In the genomic region with DNA sequence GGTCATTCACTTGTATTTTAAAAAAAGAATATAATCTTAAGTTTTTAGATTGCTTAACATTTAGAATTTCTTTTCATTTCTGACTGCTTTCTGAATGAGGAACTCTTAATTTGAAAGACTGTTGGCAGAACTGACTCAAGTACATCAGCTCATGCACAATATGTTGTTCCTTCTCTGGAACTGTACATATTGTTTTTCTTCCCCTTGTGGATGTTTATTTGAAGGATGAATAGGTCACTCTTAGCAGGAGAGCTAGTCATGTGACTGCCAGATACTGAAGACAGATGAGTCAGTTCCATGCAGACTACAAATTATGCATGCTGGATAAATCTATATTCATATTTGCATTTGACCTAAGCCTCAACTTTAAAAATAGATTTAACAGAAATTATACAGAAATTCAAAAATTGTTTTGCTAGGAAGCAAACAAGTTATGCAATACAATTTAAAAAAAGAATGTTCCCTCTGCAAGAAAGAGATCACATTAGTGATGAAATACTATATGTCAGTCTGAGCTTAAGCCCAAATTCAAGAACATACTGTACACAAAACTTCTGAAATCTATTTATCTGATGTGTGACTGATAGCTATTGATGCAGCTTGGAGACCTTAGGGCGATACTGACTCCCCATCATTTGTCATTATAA, we compare ENCODE assay signal across 9 cellular contexts.
DNase-seq lines count a peak whose midpoint lies in the region; ATAC-seq, FAIRE-seq and TF ChIP-seq lines count a peak whose summit lies in the region.
"Had no signal": no experiment of that assay in that cellular context is flagged by ENCODE, and none has a peak within 500 bp of the region (broad histone marks: within the 10 kb centered on the region; RNA-seq: fewer than 3 reads in every experiment).

No MANE protein-coding gene starts in this region.

- H3K36me3 Mint-ChIP-seq in neural progenitor cell = no peaks in the 10 kb centered on the region
- no peaks in the 10 kb centered on the region for H3K36me3 Mint-ChIP-seq in naive thymus-derived CD8-positive, alpha-beta T cell
- H3K36me3 Mint-ChIP-seq: naive B cell had no signal

- H3K9me3 ChIP-seq in A673 (ENCODE audit: low read depth, low read length, poor library complexity, severe bottlenecking) = no peaks in the 10 kb centered on the region
- no peaks in the 10 kb centered on the region for H3K9me3 ChIP-seq in mammary epithelial cell (replicated peaks; ENCODE audit: insufficient read depth, low read length)
- H3K9me3 ChIP-seq in HepG2 (ENCODE audit: low read length) = no peaks in the 10 kb centered on the region
- H3K9me3 ChIP-seq in neural progenitor cell (ENCODE audit: low read depth) = no peaks in the 10 kb centered on the region

- peaks cover 8% of the 10 kb centered on the region for H3K4me1 ChIP-seq in A673 (ENCODE audit: insufficient read depth, low read length, poor library complexity, severe bottlenecking)
- H3K4me1 ChIP-seq in mammary epithelial cell (ENCODE audit: insufficient read depth, low read length) = peaks cover 12% of the 10 kb centered on the region
- H3K4me1 ChIP-seq in HepG2 (ENCODE audit: insufficient read depth, low read length) = no peaks in the 10 kb centered on the region
- H3K4me1 ChIP-seq in neural progenitor cell = no peaks in the 10 kb centered on the region

- no peak overlapping the region for H3K27ac ChIP-seq in A673 (ENCODE audit: low read depth, low read length, poor library complexity, severe bottlenecking)
- H3K27ac ChIP-seq in mammary epithelial cell (ENCODE audit: insufficient read depth, low read depth, low read length) = peak overlapping the region; percentile 5
- H3K27ac ChIP-seq in HepG2 (ENCODE audit: extremely low read length, insufficient read depth, low read length) = no peak overlapping the region
- no peak overlapping the region for H3K27ac ChIP-seq in neural progenitor cell

- no peaks in the 10 kb centered on the region for H4K20me1 ChIP-seq in mammary epithelial cell (ENCODE audit: insufficient read depth, low read length)
- H4K20me1 ChIP-seq in HepG2 (ENCODE audit: insufficient read depth, low read length) = no peaks in the 10 kb centered on the region; the same call in 1 of the 2 replicates
- no peaks in the 10 kb centered on the region for H4K20me1 ChIP-seq in neural progenitor cell (ENCODE audit: low read depth)

- FAIRE-seq in HepG2 (lab: Jason Lieb, UNC) = no peak

- POLR2A ChIA-PET in A673 (lab: Charles Lee; ENCODE audit: low non-redundant PET) = no interaction called here
- POLR2A ChIA-PET in HepG2 (lab: Yijun Ruan, JAX) = no interaction called here
- POLR2A ChIA-PET in naive thymus-derived CD8-positive, alpha-beta T cell (lab: Charles Lee) = no interaction called here

- H3K4me2 ChIP-seq in mammary epithelial cell (ENCODE audit: insufficient read depth, low read depth, low read length) = peak overlapping the region; percentile 20
- H3K4me2 ChIP-seq in HepG2 (ENCODE audit: low read depth, low read length) = no peak overlapping the region
- no peak overlapping the region for H3K4me2 ChIP-seq in neural progenitor cell

- no peaks in the 10 kb centered on the region for H3K27me3 Mint-ChIP-seq in neural progenitor cell (ENCODE audit: insufficient read depth, low read depth)
- H3K27me3 Mint-ChIP-seq in naive thymus-derived CD8-positive, alpha-beta T cell = no peaks in the 10 kb centered on the region
- H3K27me3 Mint-ChIP-seq: naive B cell had no signal

- TF ChIP-seq EP300 in HepG2 (IDR thresholded peaks at IDR 0.05; ENCODE audit: low read depth in 2 of 2, low read length in 2 of 2) (no peak), HepG2 (CRISPR knock-in tag; IDR thresholded peaks at IDR 0.05; ENCODE audit: borderline replicate concordance) (no peak)

- in situ Hi-C loops in mammary epithelial cell (cut with MboI; ENCODE audit: low sequenced_read_pairs in 2 of 2) (no loop called here), HepG2 (cut with HindIII; ENCODE audit: extremely low pct_ligation_motif_present, low pct_unique_long_range_greater_than_20kb) (no loop called here)

- peaks cover 7% of the 10 kb centered on the region for H3K4me1 Mint-ChIP-seq in neural progenitor cell
- H3K4me1 Mint-ChIP-seq in naive thymus-derived CD8-positive, alpha-beta T cell = no peaks in the 10 kb centered on the region
- H3K4me1 Mint-ChIP-seq: naive B cell had no signal

- H3K36me3 ChIP-seq in A673 (ENCODE audit: insufficient read depth, low read length, poor library complexity, severe bottlenecking) (no peaks in the 10 kb centered on the region), mammary epithelial cell (ENCODE audit: insufficient read depth, low read length) (no peaks in the 10 kb centered on the region), HepG2 (replicated peaks in 1 of 2; ENCODE audit: control insufficient read depth in 1 of 2, insufficient read depth in 2 of 2, low read length in 2 of 2) (no peaks in the 10 kb centered on the region), neural progenitor cell (no peaks in the 10 kb centered on the region)

- ATAC-seq in HepG2 = no peak
- ATAC-seq in GM21447 (IDR thresholded peaks at IDR 0.05; ENCODE audit: unreplicated experiment) = no peak
- ATAC-seq in naive thymus-derived CD8-positive, alpha-beta T cell = no peak

- 100% methylated on average over 1 of the region's 1 CpG for WGBS in mammary epithelial cell (ENCODE audit: low coverage, missing lambda C conversion rate)
- WGBS in HepG2 (ENCODE audit: low lambda C conversion rate) = 96% methylated on average over 1 of the region's 1 CpG

- CTCF ChIA-PET in A673 (lab: Charles Lee) = no interaction called here
- CTCF ChIA-PET in mammary epithelial cell (lab: Charles Lee; ENCODE audit: low non-redundant PET) = no interaction called here
- CTCF ChIA-PET in HepG2 (lab: Yijun Ruan, JAX; ENCODE audit: low intra/inter-chr PET ratio, low total read pairs) = no interaction called here

- H2AFZ ChIP-seq in mammary epithelial cell (ENCODE audit: low read depth, low read length) (no peak overlapping the region), HepG2 (ENCODE audit: low read length) (no peak overlapping the region), neural progenitor cell (replicated peaks) (no peak overlapping the region)

- TF ChIP-seq RAD21 in HepG2 (CRISPR knock-in tag; IDR thresholded peaks at IDR 0.05) = no peak

- TF ChIP-seq CTCF in A673 (conservative IDR thresholded peaks at IDR 0.05; ENCODE audit: low read depth, low read length) = no peak
- TF ChIP-seq CTCF in mammary epithelial cell (conservative IDR thresholded peaks at IDR 0.05 in 1 of 2, IDR thresholded peaks at IDR 0.05 in 1 of 2; ENCODE audit: extremely low read depth in 1 of 2, insufficient read depth in 1 of 2, low read depth in 1 of 2, low read length in 2 of 2) = no peak
- TF ChIP-seq CTCF in HepG2 (CRISPR knock-in tag; IDR thresholded peaks at IDR 0.05) = no peak
- no peak for TF ChIP-seq CTCF in neural progenitor cell (IDR thresholded peaks at IDR 0.05)

- H3K27me3 ChIP-seq in A673 (replicated peaks; ENCODE audit: insufficient read depth, low read depth, low read length, poor library complexity) = no peaks in the 10 kb centered on the region
- H3K27me3 ChIP-seq in mammary epithelial cell (ENCODE audit: insufficient read depth, low read length) = no peaks in the 10 kb centered on the region
- H3K27me3 ChIP-seq in HepG2 (ENCODE audit: control insufficient read depth in 1 of 2, insufficient read depth in 2 of 2, low read length in 2 of 2) = no peaks in the 10 kb centered on the region
- H3K27me3 ChIP-seq in neural progenitor cell = no peaks in the 10 kb centered on the region

- peaks cover 3% of the 10 kb centered on the region for H3K9me3 Mint-ChIP-seq in neural progenitor cell
- no peaks in the 10 kb centered on the region for H3K9me3 Mint-ChIP-seq in naive thymus-derived CD8-positive, alpha-beta T cell

- dilution Hi-C loops in mammary epithelial cell (cut with HindIII; ENCODE audit: low sequenced_read_pairs) = no loop called here

- DNase-seq in A673 (ENCODE audit: low spot score) (peak; percentile 23), M059J (ENCODE audit: low read depth) (peak; percentile 94), mammary epithelial cell (peak; percentile 70), HepG2 (ENCODE audit: low spot score) (no peak), neural progenitor cell (ENCODE audit: low spot score) (no peak)
- DNase-seq in naive thymus-derived CD8-positive, alpha-beta T cell = no peak
- no peak for DNase-seq in stimulated activated CD4-positive, alpha-beta T cell treated with anti-CD3 and anti-CD28 coated beads, Interleukin-1b, Interleukin-23, amount 100 ng/mL, for 48 hours
- DNase-seq: naive B cell had no signal

- intact Hi-C loops in A673 (cut with micrococcal nuclease; ENCODE audit: unreplicated experiment) = no loop called here
- intact Hi-C loops in mammary epithelial cell (cut with micrococcal nuclease) = no loop called here
- intact Hi-C loops in HepG2 (cut with micrococcal nuclease; ENCODE audit: unreplicated experiment) = no loop called here

- H3K27ac Mint-ChIP-seq in neural progenitor cell = no peak overlapping the region
- H3K27ac Mint-ChIP-seq in naive thymus-derived CD8-positive, alpha-beta T cell = no peak overlapping the region
- H3K27ac Mint-ChIP-seq: naive B cell had no signal

- H3K4me3 Mint-ChIP-seq in neural progenitor cell = no peak overlapping the region
- H3K4me3 Mint-ChIP-seq in naive thymus-derived CD8-positive, alpha-beta T cell = no peak overlapping the region
- H3K4me3 Mint-ChIP-seq: naive B cell had no signal

- no peak overlapping the region for H3K9ac ChIP-seq in mammary epithelial cell (ENCODE audit: insufficient read depth, low read length)
- no peak overlapping the region for H3K9ac ChIP-seq in HepG2 (ENCODE audit: insufficient read depth, low read depth, low read length)
- H3K9ac ChIP-seq in neural progenitor cell = no peak overlapping the region

- no peak for TF ChIP-seq POLR2A in HepG2 (IDR thresholded peaks at IDR 0.05; ENCODE audit: insufficient read depth in 1 of 2, low read depth in 2 of 2, low read length in 2 of 2)

- H3K79me2 ChIP-seq in mammary epithelial cell (ENCODE audit: insufficient read depth, low read length) = no peaks in the 10 kb centered on the region
- H3K79me2 ChIP-seq in HepG2 (ENCODE audit: insufficient read depth, low read length) = peaks cover 2% of the 10 kb centered on the region
- H3K79me2 ChIP-seq in neural progenitor cell (ENCODE audit: low read depth) = no peaks in the 10 kb centered on the region

- H3K4me3 ChIP-seq in A673 (ENCODE audit: low read depth, low read length, poor library complexity, severe bottlenecking) = no peak overlapping the region
- no peak overlapping the region for H3K4me3 ChIP-seq in mammary epithelial cell (replicated peaks in 1 of 3; ENCODE audit: insufficient read depth in 1 of 3, low read depth in 2 of 3, low read length in 3 of 3)
- no peak overlapping the region for H3K4me3 ChIP-seq in HepG2 (replicated peaks in 1 of 3; ENCODE audit: insufficient read depth in 1 of 3, low read depth in 2 of 3, low read length in 3 of 3)
- H3K4me3 ChIP-seq in neural progenitor cell = no peak overlapping the region

- BruUV-seq in A673 (replicated peaks; lab: Mats Ljungman, UMichigan) = no TSS peak
- BruUV-seq in mammary epithelial cell (replicated peaks; lab: Mats Ljungman, UMichigan) = no TSS peak
- no TSS peak for BruUV-seq in HepG2 (replicated peaks; lab: Mats Ljungman, UMichigan)

- no peaks in the 10 kb centered on the region for H3F3A ChIP-seq in neural progenitor cell (ENCODE audit: low read depth)

TF ChIP-seq in HepG2, 621 proteins besides CTCF, POLR2A, EP300 and RAD21 (continues in another document):
- no peak for TF ChIP-seq ZNF720 (CRISPR knock-in tag; IDR thresholded peaks at IDR 0.05)
- TF ChIP-seq TCF7 (IDR thresholded peaks at IDR 0.05; ENCODE audit: low read depth) = no peak

Comparison
In these comparisons a context has a peak if more than half of its experiments do, and no peak if none do; other contexts are left out.
1. DNase-seq: peak in A673 (single experiment), M059J (single experiment) and mammary epithelial cell (single experiment); none in HepG2 (single experiment), neural progenitor cell (single experiment), naive thymus-derived CD8-positive, alpha-beta T cell (0 of 10) and stimulated activated CD4-positive, alpha-beta T cell treated with anti-CD3 and anti-CD28 coated beads, Interleukin-1b, Interleukin-23, amount 100 ng/mL, for 48 hours (single experiment).